Comparison of ENCODE assay signal across 17 cellular contexts in the genomic region with DNA sequence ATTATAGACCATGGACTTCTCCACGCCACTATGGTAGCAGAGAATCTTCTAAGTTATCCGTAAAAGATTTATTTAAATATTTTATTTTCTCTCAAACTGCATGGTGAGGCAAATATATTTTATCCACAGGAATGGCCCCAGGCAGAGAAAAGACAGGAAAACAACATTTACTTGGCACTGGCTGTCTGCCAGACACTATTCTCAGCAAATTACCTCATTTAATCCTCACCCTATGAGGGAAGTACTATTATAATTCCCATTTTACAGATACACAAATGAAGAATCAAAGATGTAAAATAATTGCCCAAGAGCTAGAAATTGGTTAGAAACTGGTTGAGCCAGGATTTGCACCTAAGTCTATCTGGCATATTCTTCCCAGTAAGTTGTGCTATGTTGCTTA.
"Had no signal": no experiment of that assay in that cellular context is flagged by ENCODE, and none has a peak within 500 bp of the region (broad histone marks: within the 10 kb centered on the region; RNA-seq: fewer than 3 reads in every experiment).

No MANE protein-coding gene starts in this region.

- DNase-seq: activated CD4-positive, alpha-beta memory T cell treated with anti-CD3 and anti-CD28 coated beads for 36 hours; activated CD8-positive, alpha-beta memory T cell treated with anti-CD3 and anti-CD28 coated beads, Interleukin-2, amount 10 ng/mL, durations not matched to agents 7 days and 5 days; activated naive CD4-positive, alpha-beta T cell treated with anti-CD3 and anti-CD28 coated beads, Interleukin-2, amount 10 ng/mL, durations not matched to agents 7 days and 5 days; activated T-cell treated with anti-CD3 and anti-CD28 coated beads, Interleukin-2, amount 50 U/mL, for 24 hours; dorsolateral prefrontal cortex; endodermal cell; left cardiac atrium; mammary epithelial cell; naive B cell; pancreas; sigmoid colon; stimulated activated CD4-positive, alpha-beta T cell treated with anti-CD3 and anti-CD28 coated beads, Interleukin-1b, Interleukin-23, amount 100 ng/mL, for 48 hours; stomach; T1000 had no signal

- ATAC-seq: activated CD8-positive, alpha-beta memory T cell treated with anti-CD3 and anti-CD28 coated beads, Interleukin-2, amount 10 ng/mL, durations not matched to agents 7 days and 5 days; left cardiac atrium; pancreas had no signal

- H3K4me3 ChIP-seq: ascending aorta, breast epithelium, dorsolateral prefrontal cortex, pancreas, sigmoid colon, stomach, thoracic aorta had no signal

- H3K36me3 ChIP-seq: ascending aorta, breast epithelium, pancreas, sigmoid colon, stomach, thoracic aorta had no signal

- H3K27me3 ChIP-seq: ascending aorta, breast epithelium, dorsolateral prefrontal cortex, pancreas, sigmoid colon, stomach had no signal

- H3K4me1 ChIP-seq: ascending aorta, breast epithelium, pancreas had no signal

- H3K27ac ChIP-seq: ascending aorta, breast epithelium, dorsolateral prefrontal cortex, pancreas, sigmoid colon, stomach, thoracic aorta had no signal

- H3K9me3 ChIP-seq: ascending aorta, breast epithelium, pancreas, sigmoid colon, stomach, thoracic aorta had no signal
